In genomic region chr9:95366731-95367325, GRCh38 we compare ENCODE assay signal across 21 cellular contexts. TPM values are rescaled to one million over a fixed set of nuclear protein-coding genes. Genes with fewer than 3 reads are reported as not detected.
DNase-seq lines count a peak whose midpoint lies in the region; ATAC-seq and TF ChIP-seq lines count a peak whose summit lies in the region.
"Had no signal": no experiment of that assay in that cellular context is flagged by ENCODE, and none has a peak within 500 bp of the region (broad histone marks: within the 10 kb centered on the region; RNA-seq: fewer than 3 reads in every experiment).

No MANE protein-coding gene starts in this region.

- no peak overlapping the region for H2AFZ ChIP-seq in mesenchymal stem cell (ENCODE audit: low read depth, low read length)

- intact Hi-C loops in activated T-helper 1 cell treated with anti-CD3 and anti-CD28 coated beads, Interleukin-12 subunit alpha, Interleukin-12 subunit beta, Interleukin-2, Interleukin-4 antibody, amounts not matched to agents 30 ng/mL and 10 ng/mL and 1 ng/mL, durations not matched to agents 14 hours and 24 hours and 36 hours (cut with micrococcal nuclease): no loop called here

- H3K79me1 ChIP-seq in mesenchymal stem cell (replicated peaks; ENCODE audit: low read length, poor library complexity, severe bottlenecking): no peaks in the 10 kb centered on the region

- no peak overlapping the region for H4K91ac ChIP-seq in mesenchymal stem cell (ENCODE audit: low read length)

- H3K4me3 Mint-ChIP-seq in WTC11 (no peak overlapping the region), endodermal cell (no peak overlapping the region)
- H3K4me3 Mint-ChIP-seq in activated T-helper 1 cell treated with anti-CD3 and anti-CD28 coated beads, Interleukin-12 subunit alpha, Interleukin-12 subunit beta, Interleukin-2, Interleukin-4 antibody, amounts not matched to agents 30 ng/mL and 10 ng/mL and 1 ng/mL, durations not matched to agents 14 hours and 24 hours and 36 hours: no peak overlapping the region
- H3K4me3 Mint-ChIP-seq: CD4-positive, alpha-beta T cell; IgD-negative memory B cell had no signal

- H2BK15ac ChIP-seq in mesenchymal stem cell (ENCODE audit: low read depth, poor library complexity, severe bottlenecking): peak overlapping the region; percentile 63

- H3K36me3 Mint-ChIP-seq in WTC11: peaks cover 8% of the 10 kb centered on the region
- no peaks in the 10 kb centered on the region for H3K36me3 Mint-ChIP-seq in endodermal cell (ENCODE audit: low read depth)
- H3K36me3 Mint-ChIP-seq in activated T-helper 1 cell treated with anti-CD3 and anti-CD28 coated beads, Interleukin-12 subunit alpha, Interleukin-12 subunit beta, Interleukin-2, Interleukin-4 antibody, amounts not matched to agents 30 ng/mL and 10 ng/mL and 1 ng/mL, durations not matched to agents 14 hours and 24 hours and 36 hours (ENCODE audit: low read depth): no peaks in the 10 kb centered on the region
- H3K36me3 Mint-ChIP-seq: IgD-negative memory B cell had no signal

- H3K9ac ChIP-seq in endodermal cell (ENCODE audit: extremely low read depth, low read length, poor library complexity, severe bottlenecking): no peak overlapping the region
- H3K9ac ChIP-seq in mesenchymal stem cell (ENCODE audit: low read length): no peak overlapping the region
- H3K9ac ChIP-seq: BLaER1 had no signal

- no peak overlapping the region for H3K14ac ChIP-seq in mesenchymal stem cell (ENCODE audit: low read length in 2 of 2)

- H3K27me3 Mint-ChIP-seq in WTC11 (ENCODE audit: low read depth): peaks cover 3% of the 10 kb centered on the region; the same call in 1 of the 2 replicates
- peaks cover 4% of the 10 kb centered on the region for H3K27me3 Mint-ChIP-seq in endodermal cell (ENCODE audit: insufficient read depth)
- peaks cover 22% of the 10 kb centered on the region for H3K27me3 Mint-ChIP-seq in activated T-helper 1 cell treated with anti-CD3 and anti-CD28 coated beads, Interleukin-12 subunit alpha, Interleukin-12 subunit beta, Interleukin-2, Interleukin-4 antibody, amounts not matched to agents 30 ng/mL and 10 ng/mL and 1 ng/mL, durations not matched to agents 14 hours and 24 hours and 36 hours (ENCODE audit: insufficient read depth)

- no peak overlapping the region for H3K18ac ChIP-seq in mesenchymal stem cell (ENCODE audit: low read depth in 1 of 2, low read length in 2 of 2)

- DNase-seq in WTC11 (ENCODE audit: low spot score): no peak
- DNase-seq in endodermal cell: peak; percentile 75
- no peak for DNase-seq in mesenchymal stem cell
- peak; percentile 2 for DNase-seq in superior temporal gyrus (ENCODE audit: extremely low spot score)
- no peak for DNase-seq in activated T-helper 1 cell treated with anti-CD3 and anti-CD28 coated beads, Interleukin-12 subunit alpha, Interleukin-12 subunit beta, Interleukin-2, Interleukin-4 antibody, amounts not matched to agents 30 ng/mL and 10 ng/mL and 1 ng/mL, durations not matched to agents 14 hours and 24 hours and 36 hours (ENCODE audit: low spot score)
- no peak for DNase-seq in NCI-H446 (lab: John Stamatoyannopoulos, UW)
- DNase-seq: CD4-positive, alpha-beta T cell; COR-L47; DMS 273 treated with DMSO at 0.1 percent for 48 hours; DMS79 treated with DMSO at 0.1 percent for 48 hours; GOT3; MV-4-11; NCI-H1105 treated with DMSO at 0.1 percent for 48 hours; NCI-H1694; NCI-H2081; NCI-H2171; NCI-H526; OCI-M1 had no signal

- CTCF ChIA-PET in WTC11 (lab: Charles Lee): interaction anchor here (0.6 to 1.2 kb wide), 2 partner anchors 25 to 86 kb away, joined by 3 to 4 read pairs; no protein-coding TSS in a partner anchor

- H2BK5ac ChIP-seq in mesenchymal stem cell (ENCODE audit: low read depth, low read length, poor library complexity, severe bottlenecking): no peak overlapping the region

- TF ChIP-seq CTCF in WTC11 (IDR thresholded peaks at IDR 0.05) (no peak), endodermal cell (conservative IDR thresholded peaks at IDR 0.05) (no peak)

- no peak overlapping the region for H3K27ac ChIP-seq in endodermal cell (ENCODE audit: low read depth, low read length)
- H3K27ac ChIP-seq in mesenchymal stem cell (ENCODE audit: low read length, poor library complexity, severe bottlenecking): no peak overlapping the region
- H3K27ac ChIP-seq: BLaER1 had no signal

- WGBS in endodermal cell (ENCODE audit: insufficient coverage in 1 of 2, insufficient read length in 1 of 2), 2 experiments: 35 to 53% methylated on average over 7 to 8 of the region's 8 CpGs
- 70% methylated on average over 8 of the region's 8 CpGs for WGBS in mesenchymal stem cell

- H3K4me1 ChIP-seq in endodermal cell (ENCODE audit: control insufficient read depth, insufficient read depth, low read length) (peaks cover 12% of the 10 kb centered on the region), mesenchymal stem cell (ENCODE audit: control insufficient read depth, insufficient read depth, low read depth, low read length) (peaks cover 3% of the 10 kb centered on the region)
- H3K4me1 ChIP-seq: BLaER1 had no signal

- no peaks in the 10 kb centered on the region for H3K36me3 ChIP-seq in endodermal cell (ENCODE audit: control insufficient read depth, insufficient read depth, low read length)
- no peaks in the 10 kb centered on the region for H3K36me3 ChIP-seq in mesenchymal stem cell (ENCODE audit: control insufficient read depth in 1 of 2, insufficient read depth in 2 of 2, low read depth in 1 of 2, low read length in 2 of 2)
- H3K36me3 ChIP-seq: BLaER1 had no signal

- POLR2A ChIA-PET in WTC11 (lab: Charles Lee): no interaction called here

- H3K4me1 Mint-ChIP-seq in WTC11 (peaks cover 29% of the 10 kb centered on the region), endodermal cell (peaks cover 25% of the 10 kb centered on the region)
- H3K4me1 Mint-ChIP-seq in activated T-helper 1 cell treated with anti-CD3 and anti-CD28 coated beads, Interleukin-12 subunit alpha, Interleukin-12 subunit beta, Interleukin-2, Interleukin-4 antibody, amounts not matched to agents 30 ng/mL and 10 ng/mL and 1 ng/mL, durations not matched to agents 14 hours and 24 hours and 36 hours (ENCODE audit: low read depth): no peaks in the 10 kb centered on the region
- H3K4me1 Mint-ChIP-seq: IgD-negative memory B cell had no signal

- H3K27me3 ChIP-seq in endodermal cell (ENCODE audit: control insufficient read depth, insufficient read depth, low read length, poor library complexity, severe bottlenecking): no peaks in the 10 kb centered on the region
- peaks cover 0 to 10% of the 10 kb centered on the region in 2 experiments for H3K27me3 ChIP-seq in mesenchymal stem cell (ENCODE audit: control insufficient read depth in 1 of 2, insufficient read depth in 1 of 2, low read length in 2 of 2)
- H3K27me3 ChIP-seq: BLaER1 had no signal

- H3K23ac ChIP-seq in mesenchymal stem cell (ENCODE audit: low read length in 2 of 2): no peak overlapping the region

- no peak overlapping the region for H2AK5ac ChIP-seq in mesenchymal stem cell (ENCODE audit: low read length, severe bottlenecking)

- H3K27ac Mint-ChIP-seq in WTC11: peak overlapping the region; percentile 23; the same call in 1 of the 2 replicates
- H3K27ac Mint-ChIP-seq in endodermal cell: no peak overlapping the region
- H3K27ac Mint-ChIP-seq in activated T-helper 1 cell treated with anti-CD3 and anti-CD28 coated beads, Interleukin-12 subunit alpha, Interleukin-12 subunit beta, Interleukin-2, Interleukin-4 antibody, amounts not matched to agents 30 ng/mL and 10 ng/mL and 1 ng/mL, durations not matched to agents 14 hours and 24 hours and 36 hours: no peak overlapping the region
- H3K27ac Mint-ChIP-seq: CD4-positive, alpha-beta T cell; IgD-negative memory B cell had no signal

- H4K8ac ChIP-seq in mesenchymal stem cell (ENCODE audit: low read length): no peak overlapping the region

- H2BK12ac ChIP-seq in mesenchymal stem cell (ENCODE audit: low read length in 2 of 2): no peak overlapping the region

- H3K9me3 Mint-ChIP-seq in WTC11 (peaks cover 13% of the 10 kb centered on the region), endodermal cell (peaks cover 8% of the 10 kb centered on the region)
- no peaks in the 10 kb centered on the region for H3K9me3 Mint-ChIP-seq in activated T-helper 1 cell treated with anti-CD3 and anti-CD28 coated beads, Interleukin-12 subunit alpha, Interleukin-12 subunit beta, Interleukin-2, Interleukin-4 antibody, amounts not matched to agents 30 ng/mL and 10 ng/mL and 1 ng/mL, durations not matched to agents 14 hours and 24 hours and 36 hours
- H3K9me3 Mint-ChIP-seq: CD4-positive, alpha-beta T cell had no signal

- H2BK120ac ChIP-seq in mesenchymal stem cell (ENCODE audit: low read depth, low read length): no peak overlapping the region

- no peak overlapping the region for H3K4me2 ChIP-seq in mesenchymal stem cell (ENCODE audit: low read length, poor library complexity, severe bottlenecking)
- H3K4me2 ChIP-seq: BLaER1 had no signal

- ATAC-seq in WTC11 (peak; percentile 75), HG02571 (IDR thresholded peaks at IDR 0.05; ENCODE audit: unreplicated experiment) (no peak)

- no peak overlapping the region for H3K4ac ChIP-seq in mesenchymal stem cell (ENCODE audit: low read depth in 1 of 2, low read length in 2 of 2)

- H3K9me3 ChIP-seq in endodermal cell (ENCODE audit: control insufficient read depth, low read length) (no peaks in the 10 kb centered on the region), mesenchymal stem cell (ENCODE audit: control insufficient read depth, low read length) (no peaks in the 10 kb centered on the region)
- H3K9me3 ChIP-seq: BLaER1 had no signal

- H3K4me3 ChIP-seq in endodermal cell (ENCODE audit: low read length) (no peak overlapping the region), mesenchymal stem cell (ENCODE audit: insufficient read depth in 1 of 2, low read depth in 1 of 2, low read length in 2 of 2) (no peak overlapping the region)
- H3K4me3 ChIP-seq: BLaER1 had no signal

TF ChIP-seq in WTC11, 78 proteins besides CTCF, POLR2A, EP300 and RAD21 (continues in another document):
- TF ChIP-seq TEAD4 (CRISPR knock-in tag; IDR thresholded peaks at IDR 0.05): no peak
- TF ChIP-seq TP53 (CRISPR knock-in tag; IDR thresholded peaks at IDR 0.05): no peak
- no peak for TF ChIP-seq USF2 (CRISPR knock-in tag; IDR thresholded peaks at IDR 0.05)

RNA-seq across cellular contexts. Expression of gene FANCC, which starts 49.3 kb away (rescaled TPM):
- total RNA-seq in WTC11 (2021) (10.9 to 14.3 TPM (median 12.9 TPM) in 3 replicates), endodermal cell (10 to 100 TPM; 17.6 to 23.5 TPM)
- polyA plus RNA-seq in endodermal cell (2013, experiment 1 of 2): 14.7 TPM
- polyA plus RNA-seq in endodermal cell (2013, experiment 2 of 2): 13.5 TPM
- polyA plus RNA-seq in mesenchymal stem cell (2013, experiment 1 of 2): 4.8 TPM
- polyA plus RNA-seq in mesenchymal stem cell (2013, experiment 2 of 2): 4.6 TPM
- 18.7 and 23.7 TPM in 2 replicates for total RNA-seq in activated T-helper 1 cell treated with anti-CD3 and anti-CD28 coated beads, Interleukin-12 subunit alpha, Interleukin-12 subunit beta, Interleukin-2, Interleukin-4 antibody, amounts not matched to agents 30 ng/mL and 10 ng/mL and 1 ng/mL, durations not matched to agents 14 hours and 24 hours and 36 hours

Comparison
In these comparisons a context has a peak if more than half of its experiments do, and no peak if none do; other contexts are left out.
1. DNase-seq: peak in endodermal cell (single experiment) and superior temporal gyrus (single experiment); none in WTC11 (single experiment), mesenchymal stem cell (single experiment), activated T-helper 1 cell treated with anti-CD3 and anti-CD28 coated beads, Interleukin-12 subunit alpha, Interleukin-12 subunit beta, Interleukin-2, Interleukin-4 antibody, amounts not matched to agents 30 ng/mL and 10 ng/mL and 1 ng/mL, durations not matched to agents 14 hours and 24 hours and 36 hours (single experiment) and NCI-H446 (0 of 2).